Comparison of ENCODE assay signal across 1 cellular context in the genomic region with DNA sequence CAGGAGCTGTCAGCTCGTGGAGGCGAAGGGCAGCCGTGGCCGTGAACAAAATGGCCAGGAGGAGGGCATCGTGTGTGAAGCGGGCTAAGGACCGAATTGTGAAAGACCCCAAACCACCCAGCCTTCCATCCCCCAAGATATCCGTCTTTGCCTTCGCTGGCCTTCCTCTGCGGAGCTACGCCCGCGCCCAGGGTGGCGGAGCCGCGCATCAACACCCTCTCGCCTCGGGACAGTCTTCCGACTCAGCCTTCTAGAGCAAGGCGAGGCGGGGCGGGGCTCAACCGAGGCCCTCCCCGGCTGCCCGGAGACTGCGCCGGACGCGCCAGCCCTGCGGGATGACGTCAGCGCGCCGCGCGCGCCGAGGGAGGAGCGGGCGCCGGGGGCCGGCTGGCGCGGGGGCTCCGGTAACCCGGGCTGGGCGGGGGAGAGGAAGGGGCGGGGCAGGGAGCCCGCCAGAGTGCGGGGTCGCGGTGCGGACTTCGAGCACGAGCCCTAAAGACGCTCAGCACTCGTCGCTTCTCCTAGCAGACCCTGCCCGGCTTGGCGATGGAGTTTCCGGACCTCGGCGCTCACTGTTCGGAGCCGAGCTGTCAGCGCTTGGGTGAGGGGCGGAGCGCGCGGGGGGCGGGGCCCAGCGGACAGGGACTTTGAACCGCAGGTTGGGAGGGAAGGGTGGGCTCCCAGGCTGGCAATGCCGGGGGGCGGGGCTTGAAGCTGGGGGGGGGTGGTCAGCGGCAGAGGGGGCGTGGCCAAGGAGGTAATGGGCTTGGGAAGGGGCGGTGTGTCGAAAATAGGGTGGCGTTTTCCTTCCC.
A peak's percentile ranks its signal among the peaks of the same experiment; 100 is the strongest.
TF ChIP-seq lines count a peak whose summit lies in the region.

ZFAND2B (plus strand) TSS at position 341 of the 812 bp plus-strand sequence; CDS start at position 547, 206 bp downstream.

TF ChIP-seq in K562, 482 proteins besides CTCF, POLR2A, EP300 and RAD21 (continued from another document and continues in another):
- TF ChIP-seq ZZZ3 (IDR thresholded peaks at IDR 0.05) = no peak
- peak; percentile 46 for TF ChIP-seq HNRNPLL (IDR thresholded peaks at IDR 0.05; ENCODE audit: low read depth, low read length, poor library complexity, severe bottlenecking)
- TF ChIP-seq, protein P1, sequence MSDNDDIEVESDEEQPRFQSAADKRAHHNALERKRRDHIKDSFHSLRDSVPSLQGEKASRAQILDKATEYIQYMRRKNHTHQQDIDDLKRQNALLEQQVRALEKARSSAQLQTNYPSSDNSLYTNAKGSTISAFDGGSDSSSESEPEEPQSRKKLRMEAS (CRISPR knock-in tag; IDR thresholded peaks at IDR 0.05) = 0 out of 2 replicates have a peak, but pooled peaks have one; percentile 46
- peak; percentile 55; the same call in 1 of the 2 replicates for TF ChIP-seq MYC (IDR thresholded peaks at IDR 0.05; ENCODE audit: low read depth, low read length)
- no peak for TF ChIP-seq MYC (CRISPR knock-in tag; IDR thresholded peaks at IDR 0.05; ENCODE audit: borderline replicate concordance, low read depth)
- TF ChIP-seq ATF2 (CRISPR knock-in tag; IDR thresholded peaks at IDR 0.05) = no peak
- TF ChIP-seq, protein P2, sequence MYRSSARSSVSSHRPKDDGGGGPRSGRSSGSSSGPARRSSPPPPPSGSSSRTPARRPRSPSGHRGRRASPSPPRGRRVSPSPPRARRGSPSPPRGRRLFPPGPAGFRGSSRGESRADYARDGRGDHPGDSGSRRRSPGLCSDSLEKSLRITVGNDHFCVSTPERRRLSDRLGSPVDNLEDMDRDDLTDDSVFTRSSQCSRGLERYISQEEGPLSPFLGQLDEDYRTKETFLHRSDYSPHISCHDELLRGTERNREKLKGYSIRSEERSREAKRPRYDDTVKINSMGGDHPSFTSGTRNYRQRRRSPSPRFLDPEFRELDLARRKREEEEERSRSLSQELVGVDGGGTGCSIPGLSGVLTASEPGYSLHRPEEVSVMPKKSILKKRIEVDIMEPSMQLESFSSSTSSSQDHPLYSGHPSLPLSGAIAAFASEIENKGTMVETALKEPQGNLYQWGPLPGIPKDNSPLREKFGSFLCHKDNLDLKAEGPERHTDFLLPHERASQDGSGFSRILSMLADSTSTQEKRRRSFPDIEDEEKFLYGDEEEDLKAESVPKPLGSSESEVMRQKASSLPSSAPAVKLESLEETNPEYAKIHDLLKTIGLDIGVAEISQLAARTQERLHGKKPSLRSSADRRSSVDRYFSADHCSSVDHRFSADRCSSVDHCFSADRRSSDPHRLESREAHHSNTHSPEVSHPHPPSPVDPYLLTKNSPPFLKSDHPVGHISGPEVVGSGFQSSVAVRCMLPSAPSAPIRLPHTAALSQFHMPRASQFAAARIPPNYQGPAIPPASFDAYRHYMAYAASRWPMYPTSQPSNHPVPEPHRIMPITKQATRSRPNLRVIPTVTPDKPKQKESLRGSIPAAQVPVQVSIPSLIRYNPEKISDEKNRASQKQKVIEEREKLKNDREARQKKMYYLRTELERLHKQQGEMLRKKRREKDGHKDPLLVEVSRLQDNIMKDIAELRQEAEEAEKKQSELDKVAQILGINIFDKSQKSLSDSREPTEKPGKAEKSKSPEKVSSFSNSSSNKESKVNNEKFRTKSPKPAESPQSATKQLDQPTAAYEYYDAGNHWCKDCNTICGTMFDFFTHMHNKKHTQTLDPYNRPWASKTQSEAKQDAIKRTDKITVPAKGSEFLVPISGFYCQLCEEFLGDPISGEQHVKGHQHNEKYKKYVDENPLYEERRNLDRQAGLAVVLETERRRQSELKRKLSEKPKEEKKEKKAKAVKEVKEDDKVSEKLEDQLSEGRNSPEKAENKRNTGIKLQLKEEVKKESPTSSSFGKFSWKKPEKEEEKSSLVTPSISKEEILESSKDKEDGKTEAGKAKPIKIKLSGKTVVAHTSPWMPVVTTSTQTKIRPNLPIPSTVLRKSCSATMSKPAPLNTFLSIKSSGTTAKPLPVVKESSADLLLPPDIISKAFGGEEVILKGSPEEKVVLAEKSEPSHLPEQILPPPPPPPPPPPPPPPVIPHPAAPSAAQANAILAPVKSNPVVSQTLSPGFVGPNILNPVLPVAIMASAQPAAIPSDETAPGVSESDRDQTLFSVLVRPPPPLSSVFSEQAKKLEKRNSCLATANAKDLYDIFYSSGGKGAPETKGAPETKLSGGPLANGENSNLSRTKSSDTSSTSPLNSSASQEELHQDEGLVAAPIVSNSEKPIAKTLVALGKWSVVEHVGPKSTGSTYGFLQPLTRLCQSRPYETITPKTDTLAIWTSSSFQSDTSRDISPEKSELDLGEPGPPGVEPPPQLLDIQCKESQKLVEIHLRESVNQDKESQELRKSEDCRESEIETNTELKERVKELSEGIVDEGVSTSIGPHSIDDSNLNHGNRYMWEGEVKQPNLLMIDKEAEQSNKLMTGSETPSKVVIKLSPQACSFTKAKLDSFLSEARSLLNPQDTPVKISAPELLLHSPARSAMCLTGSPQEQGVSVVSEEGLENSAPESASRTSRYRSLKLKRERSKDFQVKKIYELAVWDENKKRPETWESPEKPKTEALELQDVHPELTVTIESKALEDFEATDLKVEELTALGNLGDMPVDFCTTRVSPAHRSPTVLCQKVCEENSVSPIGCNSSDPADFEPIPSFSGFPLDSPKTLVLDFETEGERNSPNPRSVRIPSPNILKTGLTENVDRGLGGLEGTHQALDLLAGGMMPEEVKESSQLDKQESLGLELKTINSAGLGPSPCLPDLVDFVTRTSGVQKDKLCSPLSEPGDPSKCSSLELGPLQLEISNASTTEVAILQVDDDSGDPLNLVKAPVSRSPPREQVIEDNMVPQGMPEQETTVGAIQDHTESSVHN (IDR thresholded peaks at IDR 0.05; ENCODE audit: borderline replicate concordance in 1 of 2, low read depth in 1 of 2) = no peak
- peak; percentile 88 for TF ChIP-seq SUPT5H (IDR thresholded peaks at IDR 0.05)
- TF ChIP-seq, protein P3, sequence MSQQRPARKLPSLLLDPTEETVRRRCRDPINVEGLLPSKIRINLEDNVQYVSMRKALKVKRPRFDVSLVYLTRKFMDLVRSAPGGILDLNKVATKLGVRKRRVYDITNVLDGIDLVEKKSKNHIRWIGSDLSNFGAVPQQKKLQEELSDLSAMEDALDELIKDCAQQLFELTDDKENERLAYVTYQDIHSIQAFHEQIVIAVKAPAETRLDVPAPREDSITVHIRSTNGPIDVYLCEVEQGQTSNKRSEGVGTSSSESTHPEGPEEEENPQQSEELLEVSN (IDR thresholded peaks at IDR 0.05; ENCODE audit: borderline replicate concordance in 1 of 2, extremely low read depth in 1 of 2, insufficient read depth in 1 of 2, insufficient read length in 1 of 2, low read depth in 1 of 2, low read length in 1 of 2, poor library complexity in 1 of 2, severe bottlenecking in 1 of 2) = peak in 1 of 2 experiments; percentile 32
- TF ChIP-seq ZNF253 (CRISPR knock-in tag; conservative IDR thresholded peaks at IDR 0.05) = no peak
- peak; percentile 74 for TF ChIP-seq L3MBTL2 (IDR thresholded peaks at IDR 0.05)
- TF ChIP-seq IRF2 (CRISPR knock-in tag; IDR thresholded peaks at IDR 0.05) = no peak
- no peak for TF ChIP-seq FOXP4 (CRISPR knock-in tag; IDR thresholded peaks at IDR 0.05; ENCODE audit: borderline replicate concordance)
- no peak for TF ChIP-seq BCL6 (CRISPR knock-in tag; IDR thresholded peaks at IDR 0.05)
- TF ChIP-seq ZNF740 (CRISPR knock-in tag; IDR thresholded peaks at IDR 0.05) = peak; percentile 12; the same call in 1 of the 2 replicates
- peak in 1 of 2 experiments; percentile 57; a peak in 1 of 4 replicates for TF ChIP-seq ZNF740 (tag; IDR thresholded peaks at IDR 0.05)
- TF ChIP-seq PHF8 (IDR thresholded peaks at IDR 0.05; ENCODE audit: borderline replicate concordance, low read length) = peak; percentile 79; the same call in 1 of the 2 replicates
- no peak for TF ChIP-seq ATF1 (CRISPR knock-in tag; IDR thresholded peaks at IDR 0.05)
- TF ChIP-seq ATF1 (tag; IDR thresholded peaks at IDR 0.05) = peak; percentile 82
- peak; percentile 91 for TF ChIP-seq KDM5B (IDR thresholded peaks at IDR 0.05; ENCODE audit: insufficient replicate concordance, low read depth, low read length)
- TF ChIP-seq NONO (IDR thresholded peaks at IDR 0.05; ENCODE audit: low read depth in 2 of 2, low read length in 1 of 2) = no peak; a peak in 1 of 4 replicates
- TF ChIP-seq, protein P4, sequence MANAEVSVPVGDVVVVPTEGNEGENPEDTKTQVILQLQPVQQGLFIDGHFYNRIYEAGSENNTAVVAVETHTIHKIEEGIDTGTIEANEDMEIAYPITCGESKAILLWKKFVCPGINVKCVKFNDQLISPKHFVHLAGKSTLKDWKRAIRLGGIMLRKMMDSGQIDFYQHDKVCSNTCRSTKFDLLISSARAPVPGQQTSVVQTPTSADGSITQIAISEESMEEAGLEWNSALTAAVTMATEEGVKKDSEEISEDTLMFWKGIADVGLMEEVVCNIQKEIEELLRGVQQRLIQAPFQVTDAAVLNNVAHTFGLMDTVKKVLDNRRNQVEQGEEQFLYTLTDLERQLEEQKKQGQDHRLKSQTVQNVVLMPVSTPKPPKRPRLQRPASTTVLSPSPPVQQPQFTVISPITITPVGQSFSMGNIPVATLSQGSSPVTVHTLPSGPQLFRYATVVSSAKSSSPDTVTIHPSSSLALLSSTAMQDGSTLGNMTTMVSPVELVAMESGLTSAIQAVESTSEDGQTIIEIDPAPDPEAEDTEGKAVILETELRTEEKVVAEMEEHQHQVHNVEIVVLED (CRISPR knock-in tag; IDR thresholded peaks at IDR 0.05) = peak; percentile 97
- peak; percentile 20 to 62; a peak in 2 of 4 replicates for TF ChIP-seq MNT (conservative IDR thresholded peaks at IDR 0.05)
- peak; percentile 79; the same call in 1 of the 2 replicates for TF ChIP-seq RB1 (IDR thresholded peaks at IDR 0.05; ENCODE audit: low read depth)
- TF ChIP-seq, protein P5, sequence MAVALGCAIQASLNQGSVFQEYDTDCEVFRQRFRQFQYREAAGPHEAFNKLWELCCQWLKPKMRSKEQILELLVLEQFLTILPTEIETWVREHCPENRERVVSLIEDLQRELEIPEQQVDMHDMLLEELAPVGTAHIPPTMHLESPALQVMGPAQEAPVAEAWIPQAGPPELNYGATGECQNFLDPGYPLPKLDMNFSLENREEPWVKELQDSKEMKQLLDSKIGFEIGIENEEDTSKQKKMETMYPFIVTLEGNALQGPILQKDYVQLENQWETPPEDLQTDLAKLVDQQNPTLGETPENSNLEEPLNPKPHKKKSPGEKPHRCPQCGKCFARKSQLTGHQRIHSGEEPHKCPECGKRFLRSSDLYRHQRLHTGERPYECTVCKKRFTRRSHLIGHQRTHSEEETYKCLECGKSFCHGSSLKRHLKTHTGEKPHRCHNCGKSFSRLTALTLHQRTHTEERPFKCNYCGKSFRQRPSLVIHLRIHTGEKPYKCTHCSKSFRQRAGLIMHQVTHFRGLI (CRISPR knock-in tag; IDR thresholded peaks at IDR 0.05) = no peak
- no peak for TF ChIP-seq ZNF696 (CRISPR knock-in tag; conservative IDR thresholded peaks at IDR 0.05)
- TF ChIP-seq, protein P6, sequence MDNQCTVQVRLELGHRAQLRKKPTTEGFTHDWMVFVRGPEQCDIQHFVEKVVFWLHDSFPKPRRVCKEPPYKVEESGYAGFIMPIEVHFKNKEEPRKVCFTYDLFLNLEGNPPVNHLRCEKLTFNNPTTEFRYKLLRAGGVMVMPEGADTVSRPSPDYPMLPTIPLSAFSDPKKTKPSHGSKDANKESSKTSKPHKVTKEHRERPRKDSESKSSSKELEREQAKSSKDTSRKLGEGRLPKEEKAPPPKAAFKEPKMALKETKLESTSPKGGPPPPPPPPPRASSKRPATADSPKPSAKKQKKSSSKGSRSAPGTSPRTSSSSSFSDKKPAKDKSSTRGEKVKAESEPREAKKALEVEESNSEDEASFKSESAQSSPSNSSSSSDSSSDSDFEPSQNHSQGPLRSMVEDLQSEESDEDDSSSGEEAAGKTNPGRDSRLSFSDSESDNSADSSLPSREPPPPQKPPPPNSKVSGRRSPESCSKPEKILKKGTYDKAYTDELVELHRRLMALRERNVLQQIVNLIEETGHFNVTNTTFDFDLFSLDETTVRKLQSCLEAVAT (IDR thresholded peaks at IDR 0.05) = no peak
- TF ChIP-seq NBN (IDR thresholded peaks at IDR 0.05; ENCODE audit: low read depth) = peak; percentile 70; the same call in 1 of the 2 replicates
